ENCODE assay signal across 24 cellular contexts in genomic region chr20:37756234-37756633, GRCh38.
"Had no signal": no experiment of that assay in that cellular context is flagged by ENCODE, and none has a peak within 500 bp of the region (broad histone marks: within the 10 kb centered on the region; RNA-seq: fewer than 3 reads in every experiment).

No MANE protein-coding gene starts in this region.

- H3K4me3 ChIP-seq: dorsolateral prefrontal cortex, heart left ventricle, hepatocyte, lung, mucosa of descending colon, ovary, psoas muscle, sigmoid colon, testis, tibial artery had no signal

- H3K4me3 Mint-ChIP-seq: mesothelial cell of epicardium; naive thymus-derived CD4-positive, alpha-beta T cell; type B pancreatic cell had no signal

- H3K4me2 ChIP-seq: hepatocyte had no signal

- ATAC-seq: mucosa of descending colon; naive thymus-derived CD4-positive, alpha-beta T cell; stimulated activated naive CD8-positive, alpha-beta T cell treated with anti-CD3 and anti-CD28 coated beads, Interleukin-15, Interleukin-2, amounts not matched to agents 100 U/mL and 50 U/mL, for 24 hours had no signal

- H3K27ac Mint-ChIP-seq: mesothelial cell of epicardium; naive thymus-derived CD4-positive, alpha-beta T cell; type B pancreatic cell had no signal

- H3K27ac ChIP-seq: heart left ventricle, hepatocyte, ovary, psoas muscle, sigmoid colon, testis, tibial artery had no signal

- H3K4me1 ChIP-seq: sigmoid colon, testis, tibial artery had no signal

- H3K36me3 ChIP-seq: ovary had no signal

- DNase-seq: cerebellar nuclear complex; cortex of kidney; effector CD4-positive, alpha-beta T cell; kidney; mesenchymal stem cell; mucosa of descending colon; naive thymus-derived CD4-positive, alpha-beta T cell; occipital lobe; ovary; sigmoid colon; stimulated activated CD4-positive, alpha-beta T cell treated with anti-CD3 and anti-CD28 coated beads, Interleukin-15, amount 100 ng/mL, for 24 hours; stimulated activated CD4-positive, alpha-beta T cell treated with anti-CD3 and anti-CD28 coated beads, Interleukin-2, amount 100 ng/mL, for 48 hours; stimulated activated CD8-positive, alpha-beta memory T cell treated with anti-CD3 and anti-CD28 coated beads, Interleukin-4, amount 100 ng/mL, for 48 hours; stimulated activated naive CD8-positive, alpha-beta T cell treated with anti-CD3 and anti-CD28 coated beads, Interleukin-15, Interleukin-2, amounts not matched to agents 100 U/mL and 50 U/mL, for 24 hours; tibial artery had no signal

- H3K9me3 ChIP-seq: heart left ventricle, mucosa of descending colon, ovary, psoas muscle, sigmoid colon, testis, tibial artery had no signal

- H3K27me3 ChIP-seq: dorsolateral prefrontal cortex, heart left ventricle, hepatocyte, ovary, sigmoid colon, testis, tibial artery had no signal

- FAIRE-seq: frontal cortex, kidney had no signal

- H3K27me3 Mint-ChIP-seq: naive thymus-derived CD4-positive, alpha-beta T cell; type B pancreatic cell had no signal

- H3K9me3 Mint-ChIP-seq: mesothelial cell of epicardium; naive thymus-derived CD4-positive, alpha-beta T cell; type B pancreatic cell had no signal
